In the genomic region with DNA sequence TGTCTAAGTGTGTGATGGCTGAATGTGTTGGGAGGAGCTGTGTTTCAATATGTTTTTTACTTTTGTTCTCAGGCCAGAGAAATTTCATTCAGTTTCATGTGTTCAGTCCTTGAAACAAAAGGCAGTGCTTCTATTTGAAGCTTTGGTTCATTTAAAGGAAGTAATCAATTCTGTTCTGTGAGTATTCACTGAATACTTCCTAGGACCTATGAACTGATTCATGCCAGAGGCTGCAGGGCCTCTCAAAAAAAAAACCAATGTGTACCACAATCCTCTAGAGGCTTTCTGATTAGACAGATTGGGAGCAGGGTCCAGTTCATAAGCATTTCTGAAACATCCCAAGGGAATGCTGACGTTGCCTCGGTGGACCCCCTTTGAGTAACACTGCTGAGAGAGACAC, we compare ENCODE assay signal across 10 cellular contexts. TPM values are rescaled to one million over a fixed set of nuclear protein-coding genes. Genes with fewer than 3 reads are reported as not detected.
DNase-seq lines count a peak whose midpoint lies in the region; ATAC-seq and TF ChIP-seq lines count a peak whose summit lies in the region.
"Had no signal": no experiment of that assay in that cellular context is flagged by ENCODE, and none has a peak within 500 bp of the region (broad histone marks: within the 10 kb centered on the region; RNA-seq: fewer than 3 reads in every experiment).

No MANE protein-coding gene starts in this region.

- H3K27ac ChIP-seq in HL-60 (replicated peaks) (peak overlapping the region; percentile 64), left lung (no peak overlapping the region)

- peaks cover 0 to 20% of the 10 kb centered on the region in 2 donors for H3K4me1 ChIP-seq in left lung

- H3K27me3 ChIP-seq in HL-60 (ENCODE audit: insufficient read depth, poor library complexity, severe bottlenecking) (no peaks in the 10 kb centered on the region), left lung (no peaks in the 10 kb centered on the region)

- H3K4me3 ChIP-seq in AG10803 (ENCODE audit: low read length) (no peak overlapping the region), HL-60 (replicated peaks; ENCODE audit: insufficient read depth, low read length) (no peak overlapping the region), left lung (no peak overlapping the region)

- peak; percentile 16 for DNase-seq in AG10803 (ENCODE audit: low read depth)
- DNase-seq in HL-60 (ENCODE audit: low read depth in 1 of 2, low spot score in 1 of 2): no peak
- DNase-seq in amygdala (lab: John Stamatoyannopoulos, UW): no peak
- DNase-seq in left lung: no peak
- DNase-seq in RPMI8226: no peak
- DNase-seq in NCI-H524 (lab: John Stamatoyannopoulos, UW): no peak
- DNase-seq: activated CD4-positive, alpha-beta T cell treated with anti-CD3 and anti-CD28 coated beads for 36 hours; NCI-H1105 had no signal

- H3K9me3 ChIP-seq in left lung: no peaks in the 10 kb centered on the region

- H3K36me3 ChIP-seq in left lung: no peaks in the 10 kb centered on the region

- peak; percentile 34 for ATAC-seq in GM19043 (IDR thresholded peaks at IDR 0.05; ENCODE audit: low read depth, unreplicated experiment)
- peak; percentile 29 for ATAC-seq in HG02763 (IDR thresholded peaks at IDR 0.05; ENCODE audit: unreplicated experiment)
- ATAC-seq in left lung: no peak
- ATAC-seq: activated CD4-positive, alpha-beta T cell treated with anti-CD3 and anti-CD28 coated beads for 36 hours had no signal

- no peak for TF ChIP-seq CTCF in AG10803 (conservative IDR thresholded peaks at IDR 0.05; ENCODE audit: low read length)
- no peak for TF ChIP-seq CTCF in HL-60 (IDR thresholded peaks at IDR 0.05; ENCODE audit: insufficient read depth, low read length)
- TF ChIP-seq CTCF in left lung (IDR thresholded peaks at IDR 0.05): no peak

- intact Hi-C loops in left lung (cut with DNase I): no loop called here

RNA-seq across cellular contexts. Expression of gene F13A1, which starts 12.4 kb away (rescaled TPM):
- 100 to 1,000 TPM in 1 of 2 donors, 10 to 100 TPM in 1; 80.5 to 153 TPM for total RNA-seq in left lung
- total RNA-seq: activated CD4-positive, alpha-beta T cell treated with anti-CD3 and anti-CD28 coated beads for 36 hours had no signal
